13 cellular contexts compared by ENCODE assay signal in genomic region chr20:56328861-56329260, GRCh38. TPM values are rescaled to one million over a fixed set of nuclear protein-coding genes. Genes with fewer than 3 reads are reported as not detected.
DNase-seq lines count a peak whose midpoint lies in the region; ATAC-seq and TF ChIP-seq lines count a peak whose summit lies in the region.
"Had no signal": no experiment of that assay in that cellular context is flagged by ENCODE, and none has a peak within 500 bp of the region (broad histone marks: within the 10 kb centered on the region; RNA-seq: fewer than 3 reads in every experiment).

No MANE protein-coding gene starts in this region.

- H3K9me2 ChIP-seq in HCT116 (ENCODE audit: insufficient read depth), result no peaks in the 10 kb centered on the region

- H3K9me3 ChIP-seq in HCT116 (ENCODE audit: control insufficient read depth in 1 of 2, insufficient read depth in 1 of 2, low read depth in 1 of 2, low read length in 2 of 2), result no peaks in the 10 kb centered on the region

- H3K36me3 ChIP-seq in HCT116 (ENCODE audit: control insufficient read depth in 1 of 2, insufficient read depth in 2 of 2, low read length in 2 of 2), result no peaks in the 10 kb centered on the region

- POLR2A ChIA-PET in HCT116 (lab: Charles Lee), result no interaction called here

- CTCF ChIA-PET in HCT116 (lab: Charles Lee), result no interaction called here

- no peaks in the 10 kb centered on the region for H3K27me3 ChIP-seq in HCT116 (ENCODE audit: insufficient read depth, low read length)

- H3K4me3 ChIP-seq in HCT116 (replicated peaks in 1 of 2; ENCODE audit: low read depth in 1 of 2, low read length in 2 of 2) (no peak overlapping the region), fibroblast of mammary gland (ENCODE audit: control insufficient read depth, low read depth, low read length) (no peak overlapping the region)

- H3K4me1 ChIP-seq in HCT116 (ENCODE audit: control insufficient read depth in 1 of 2, insufficient read depth in 2 of 2, low read length in 2 of 2), result no peaks in the 10 kb centered on the region

- no peak overlapping the region for H3K4me2 ChIP-seq in HCT116 (ENCODE audit: low read length)

- no peaks in the 10 kb centered on the region for H4K20me1 ChIP-seq in HCT116 (ENCODE audit: insufficient read depth)

- no TSS peak for BruUV-seq in HCT116 (replicated peaks; lab: Mats Ljungman, UMichigan)

- TF ChIP-seq RAD21 in HCT116 (IDR thresholded peaks at IDR 0.05; ENCODE audit: low read depth), result no peak

- H3K9ac ChIP-seq in HCT116 (ENCODE audit: low read length), result no peak overlapping the region

- ATAC-seq in HCT116 (no peak), GM21447 (IDR thresholded peaks at IDR 0.05; ENCODE audit: unreplicated experiment) (no peak), HG03097 (IDR thresholded peaks at IDR 0.05; ENCODE audit: low FRiP score, unreplicated experiment) (no peak), GM19328 (IDR thresholded peaks at IDR 0.05; ENCODE audit: unreplicated experiment) (no peak)

- no peak overlapping the region for H2AFZ ChIP-seq in HCT116 (ENCODE audit: low read depth, low read length, poor library complexity, severe bottlenecking)

- TF ChIP-seq CTCF in HCT116 (IDR thresholded peaks at IDR 0.05 in 2 of 3, conservative IDR thresholded peaks at IDR 0.05 in 1 of 3; ENCODE audit: borderline replicate concordance in 1 of 3, insufficient read depth in 1 of 3, low read depth in 2 of 3, low read length in 2 of 3) (no peak), fibroblast of mammary gland (conservative IDR thresholded peaks at IDR 0.05; ENCODE audit: control insufficient read depth, insufficient read depth, low read depth, low read length) (no peak)

- intact Hi-C loops in HCT116 (cut with micrococcal nuclease), result no loop called here

- no peak overlapping the region for H3K27ac ChIP-seq in HCT116 (ENCODE audit: low read depth, low read length)

- TF ChIP-seq POLR2A in HCT116 (IDR thresholded peaks at IDR 0.05; ENCODE audit: borderline replicate concordance, extremely low read depth, insufficient read depth, insufficient read length), result no peak

- RAD21 ChIA-PET in HCT116 (lab: Charles Lee; ENCODE audit: low non-redundant PET in 1 of 2, low total read pairs in 2 of 2, uncharacterized antibody in 2 of 2, unreplicated experiment in 2 of 2), result no interaction called here

- peak; percentile 7 for DNase-seq in A172 (ENCODE audit: low spot score)
- no peak for DNase-seq in HCT116 (ENCODE audit: low read depth, low spot score)
- peak; percentile 34 for DNase-seq in RPMI7951 (ENCODE audit: low read depth)
- peak; percentile 10 for DNase-seq in fibroblast of mammary gland (ENCODE audit: low read depth)
- no peak for DNase-seq in Ammon's horn (ENCODE audit: low spot score)
- DNase-seq: activated T-cell treated with anti-CD3 and anti-CD28 coated beads for 4 hours, aorta, C1 segment of cervical spinal cord, midbrain, NCI-H1930 had no signal

- H3K79me2 ChIP-seq in HCT116 (ENCODE audit: insufficient read depth, low read length), result no peaks in the 10 kb centered on the region

TF ChIP-seq in HCT116, 20 proteins besides CTCF, POLR2A, EP300 and RAD21:
- TF ChIP-seq, protein P1, sequence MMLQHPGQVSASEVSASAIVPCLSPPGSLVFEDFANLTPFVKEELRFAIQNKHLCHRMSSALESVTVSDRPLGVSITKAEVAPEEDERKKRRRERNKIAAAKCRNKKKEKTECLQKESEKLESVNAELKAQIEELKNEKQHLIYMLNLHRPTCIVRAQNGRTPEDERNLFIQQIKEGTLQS (IDR thresholded peaks at IDR 0.05), result no peak
- TF ChIP-seq CBX3 (IDR thresholded peaks at IDR 0.05; ENCODE audit: low read depth) (no peak), POLR2AphosphoS5 (IDR thresholded peaks at IDR 0.05; ENCODE audit: low read depth, low read length) (no peak), YY1 (IDR thresholded peaks at IDR 0.05; ENCODE audit: extremely low read depth, insufficient replicate concordance, low read depth, low read length) (no peak), SRF (IDR thresholded peaks at IDR 0.05; ENCODE audit: low read depth) (no peak), ELF1 (IDR thresholded peaks at IDR 0.05; ENCODE audit: borderline replicate concordance, low read depth) (no peak)
- TF ChIP-seq, protein P2, sequence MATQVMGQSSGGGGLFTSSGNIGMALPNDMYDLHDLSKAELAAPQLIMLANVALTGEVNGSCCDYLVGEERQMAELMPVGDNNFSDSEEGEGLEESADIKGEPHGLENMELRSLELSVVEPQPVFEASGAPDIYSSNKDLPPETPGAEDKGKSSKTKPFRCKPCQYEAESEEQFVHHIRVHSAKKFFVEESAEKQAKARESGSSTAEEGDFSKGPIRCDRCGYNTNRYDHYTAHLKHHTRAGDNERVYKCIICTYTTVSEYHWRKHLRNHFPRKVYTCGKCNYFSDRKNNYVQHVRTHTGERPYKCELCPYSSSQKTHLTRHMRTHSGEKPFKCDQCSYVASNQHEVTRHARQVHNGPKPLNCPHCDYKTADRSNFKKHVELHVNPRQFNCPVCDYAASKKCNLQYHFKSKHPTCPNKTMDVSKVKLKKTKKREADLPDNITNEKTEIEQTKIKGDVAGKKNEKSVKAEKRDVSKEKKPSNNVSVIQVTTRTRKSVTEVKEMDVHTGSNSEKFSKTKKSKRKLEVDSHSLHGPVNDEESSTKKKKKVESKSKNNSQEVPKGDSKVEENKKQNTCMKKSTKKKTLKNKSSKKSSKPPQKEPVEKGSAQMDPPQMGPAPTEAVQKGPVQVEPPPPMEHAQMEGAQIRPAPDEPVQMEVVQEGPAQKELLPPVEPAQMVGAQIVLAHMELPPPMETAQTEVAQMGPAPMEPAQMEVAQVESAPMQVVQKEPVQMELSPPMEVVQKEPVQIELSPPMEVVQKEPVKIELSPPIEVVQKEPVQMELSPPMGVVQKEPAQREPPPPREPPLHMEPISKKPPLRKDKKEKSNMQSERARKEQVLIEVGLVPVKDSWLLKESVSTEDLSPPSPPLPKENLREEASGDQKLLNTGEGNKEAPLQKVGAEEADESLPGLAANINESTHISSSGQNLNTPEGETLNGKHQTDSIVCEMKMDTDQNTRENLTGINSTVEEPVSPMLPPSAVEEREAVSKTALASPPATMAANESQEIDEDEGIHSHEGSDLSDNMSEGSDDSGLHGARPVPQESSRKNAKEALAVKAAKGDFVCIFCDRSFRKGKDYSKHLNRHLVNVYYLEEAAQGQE (IDR thresholded peaks at IDR 0.05; ENCODE audit: low read depth), result peak; percentile 75

RNA-seq across cellular contexts. Expression of gene FAM210B, which starts 29.9 kb away (rescaled TPM):
- 40.1 and 42.3 TPM in 2 replicates for total RNA-seq in A172 (2014; rRNA removed; shearing (Covaris generic))
- 12.0 TPM for total RNA-seq in HCT116 (2021; ENCODE audit: unreplicated experiment)
- 3.5 and 6.7 TPM in 2 replicates for polyA plus RNA-seq in HCT116 (2012)
- total RNA-seq in RPMI7951 (2014; rRNA removed; shearing (Covaris generic)), result 47.8 and 48.4 TPM in 2 replicates

Comparison
In these comparisons a context has a peak if more than half of its experiments do, and no peak if none do; other contexts are left out.
1. DNase-seq: peak in A172 (single experiment), RPMI7951 (single experiment) and fibroblast of mammary gland (single experiment); none in HCT116 (single experiment) and Ammon's horn (single experiment).